ENCODE assay signal across 33 cellular contexts in the genomic region with DNA sequence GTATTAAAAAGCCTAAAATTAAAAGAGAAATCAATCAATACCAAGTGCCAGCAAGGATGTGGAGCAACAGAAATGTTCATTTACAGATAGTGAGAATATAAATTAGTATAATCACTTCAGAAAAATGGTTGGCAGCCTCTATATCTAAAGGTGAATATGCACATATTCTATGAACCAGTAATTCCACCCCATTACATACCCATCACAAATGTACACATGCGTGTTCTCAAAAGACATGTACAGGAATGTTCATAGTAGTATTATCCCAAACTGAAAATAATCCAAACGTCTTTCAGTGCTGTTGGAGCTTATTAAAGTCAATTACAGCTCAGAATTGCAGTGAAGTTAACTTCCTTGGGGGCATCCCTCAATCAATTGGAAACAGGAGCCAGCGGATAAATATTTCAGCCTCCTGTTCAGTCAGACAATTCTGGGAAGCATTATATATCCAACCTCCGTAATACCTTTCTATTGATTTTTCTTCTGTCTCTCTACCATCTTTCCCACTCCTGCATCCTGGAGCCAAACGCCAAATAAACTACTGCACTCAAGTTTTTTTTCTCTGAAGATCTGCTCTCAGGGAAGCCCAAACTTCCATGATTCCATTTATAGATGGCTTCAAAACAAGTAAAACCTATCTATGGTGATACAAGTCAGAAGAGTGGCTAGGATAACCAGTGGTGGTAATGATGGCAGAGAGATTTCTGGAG. TPM values are rescaled to one million over a fixed set of nuclear protein-coding genes. Genes with fewer than 3 reads are reported as not detected.
"Had no signal": no experiment of that assay in that cellular context is flagged by ENCODE, and none has a peak within 500 bp of the region (broad histone marks: within the 10 kb centered on the region; RNA-seq: fewer than 3 reads in every experiment).

No MANE protein-coding gene starts in this region.

- H3K27ac Mint-ChIP-seq: activated T-helper 1 cell treated with anti-CD3 and anti-CD28 coated beads, Interleukin-12 subunit alpha, Interleukin-12 subunit beta, Interleukin-2, Interleukin-4 antibody, amounts not matched to agents 30 ng/mL and 10 ng/mL and 1 ng/mL, durations not matched to agents 14 hours and 24 hours and 36 hours; brain; neural progenitor cell had no signal

- H3K27me3 ChIP-seq: esophagus muscularis mucosa, hepatocyte, neural progenitor cell, sigmoid colon, upper lobe of left lung had no signal

- H3K4me1 ChIP-seq: esophagus muscularis mucosa, neural progenitor cell, sigmoid colon had no signal

- H3K27me3 Mint-ChIP-seq: brain; stimulated activated naive B cell treated with anti-CD40 and anti-IgM and Interleukin-4, amounts not matched to agents 10 μg/mL and 1 μg/mL and 100 μg/mL, for 72 hours had no signal

- H3K36me3 ChIP-seq: neural progenitor cell had no signal

- H2AFZ ChIP-seq: hepatocyte, neural progenitor cell had no signal

- H3K4me2 ChIP-seq: hepatocyte, neural progenitor cell, smooth muscle cell had no signal

- ATAC-seq: left lobe of liver; naive thymus-derived CD4-positive, alpha-beta T cell had no signal

- H3K4me3 ChIP-seq: esophagus muscularis mucosa, hepatocyte, neural progenitor cell, sigmoid colon, smooth muscle cell, upper lobe of left lung had no signal

- H3K9me3 ChIP-seq: sigmoid colon, upper lobe of left lung had no signal

- H3K4me3 Mint-ChIP-seq: activated T-helper 1 cell treated with anti-CD3 and anti-CD28 coated beads, Interleukin-12 subunit alpha, Interleukin-12 subunit beta, Interleukin-2, Interleukin-4 antibody, amounts not matched to agents 30 ng/mL and 10 ng/mL and 1 ng/mL, durations not matched to agents 14 hours and 24 hours and 36 hours; brain; immature natural killer cell; naive thymus-derived CD4-positive, alpha-beta T cell; neural progenitor cell; stimulated activated naive B cell treated with anti-CD40 and anti-IgM and Interleukin-4, amounts not matched to agents 10 μg/mL and 1 μg/mL and 100 μg/mL, for 72 hours had no signal

- H3K9me3 Mint-ChIP-seq: immature natural killer cell had no signal

- DNase-seq: activated CD4-positive, alpha-beta T cell treated with anti-CD3 and anti-CD28 coated beads, Interleukin-2, amount 50 U/mL, for 1 hour; activated CD8-positive, alpha-beta memory T cell treated with anti-CD3 and anti-CD28 coated beads for 24 hours; activated CD8-positive, alpha-beta memory T cell treated with anti-CD3 and anti-CD28 coated beads, Interleukin-2, amount 50 U/mL, for 48 hours; activated gamma-delta T cell; aorta; central memory CD4-positive, alpha-beta T cell; effector memory CD4-positive, alpha-beta T cell; glutamatergic neuron; immature natural killer cell; naive thymus-derived CD4-positive, alpha-beta T cell; sigmoid colon; stimulated activated CD4-positive, alpha-beta T cell treated with anti-CD3 and anti-CD28 coated beads, Interleukin-15, amount 100 ng/mL, for 24 hours; stimulated activated naive B cell treated with anti-CD40 and anti-IgM and Interleukin-4, amounts not matched to agents 10 μg/mL and 1 μg/mL and 100 μg/mL, for 72 hours; upper lobe of left lung had no signal

- FAIRE-seq: colon, frontal cortex had no signal

- H3K9ac ChIP-seq: neural progenitor cell had no signal

- H3K27ac ChIP-seq: esophagus muscularis mucosa, hepatocyte, neural progenitor cell, sigmoid colon, upper lobe of left lung had no signal

- H3K79me2 ChIP-seq: hepatocyte had no signal

RNA-seq across cellular contexts. Expression of gene OR5AU1, which starts 45.0 kb away (rescaled TPM):
- total RNA-seq: activated naive CD4-positive, alpha-beta T cell treated with anti-CD3 and anti-CD28 coated beads, Interleukin-2, amount 50 U/mL, for 72 hours; activated T-helper 1 cell treated with anti-CD3 and anti-CD28 coated beads, Interleukin-12 subunit alpha, Interleukin-12 subunit beta, Interleukin-2, Interleukin-4 antibody, amounts not matched to agents 30 ng/mL and 10 ng/mL and 1 ng/mL, durations not matched to agents 14 hours and 24 hours and 36 hours; aorta; dermis microvascular lymphatic vessel endothelial cell; esophagus muscularis mucosa; frontal cortex; hepatocyte; kidney epithelial cell; left lobe of liver; lung microvascular endothelial cell; naive thymus-derived CD4-positive, alpha-beta T cell; osteoblast; posterior vena cava; renal cortical epithelial cell; sigmoid colon; smooth muscle cell; subcutaneous adipose tissue; T-helper 2 cell treated with Interferon-gamma antibody and Interleukin-4, amounts not matched to agents 100 ng/mL and 5 ng/mL, for 36 hours; upper lobe of left lung had no signal
- polyA plus RNA-seq: adipose tissue; aorta; hepatocyte; immature natural killer cell; naive thymus-derived CD4-positive, alpha-beta T cell; sigmoid colon; smooth muscle cell had no signal
